ENCODE assay signal across 15 cellular contexts in the genomic region with DNA sequence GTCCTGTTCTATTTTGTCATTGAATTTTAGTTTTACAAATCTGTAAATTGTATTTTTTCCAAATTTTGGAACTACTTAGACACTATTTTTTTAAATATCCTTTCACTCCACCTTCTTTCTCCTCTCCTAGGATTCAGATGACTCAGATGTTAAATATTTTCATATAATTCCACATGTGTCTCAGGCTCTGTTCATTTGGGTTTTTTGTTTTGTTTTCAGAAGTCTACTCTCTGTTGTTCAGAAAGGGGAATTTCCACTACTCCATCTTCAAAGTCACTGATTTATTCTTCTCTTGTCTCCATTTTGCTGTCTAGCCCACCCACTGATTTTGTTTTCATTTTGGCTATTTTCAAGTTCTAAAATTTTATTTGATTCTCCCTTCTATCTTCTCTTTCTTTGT.
DNase-seq lines count a peak whose midpoint lies in the region; ATAC-seq and TF ChIP-seq lines count a peak whose summit lies in the region.
"Had no signal": no experiment of that assay in that cellular context is flagged by ENCODE, and none has a peak within 500 bp of the region (broad histone marks: within the 10 kb centered on the region; RNA-seq: fewer than 3 reads in every experiment).

No MANE protein-coding gene starts in this region.

- H3K27ac ChIP-seq in SK-N-SH (ENCODE audit: low read depth in 2 of 2, low read length in 1 of 2): peak overlapping the region in 1 of 2 experiments; percentile 67; a peak in 3 of 4 replicates
- H3K27ac ChIP-seq in fibroblast of lung (ENCODE audit: insufficient read depth, low read length): no peak overlapping the region
- H3K27ac ChIP-seq: thoracic aorta had no signal

- ATAC-seq in GM21423 (IDR thresholded peaks at IDR 0.05; ENCODE audit: unreplicated experiment): no peak

- no peaks in the 10 kb centered on the region for H3K27me3 Mint-ChIP-seq in progenitor cell of endocrine pancreas
- H3K27me3 Mint-ChIP-seq in activated CD4-positive, alpha-beta memory T cell treated with anti-CD3 and anti-CD28 coated beads for 36 hours: no peaks in the 10 kb centered on the region

- H3K27me3 ChIP-seq in SK-N-SH (ENCODE audit: insufficient read depth) (no peaks in the 10 kb centered on the region), fibroblast of lung (ENCODE audit: control insufficient read depth, insufficient read depth, low read length) (no peaks in the 10 kb centered on the region)

- H4K20me1 ChIP-seq in SK-N-SH (ENCODE audit: insufficient read depth) (no peaks in the 10 kb centered on the region), fibroblast of lung (ENCODE audit: control insufficient read depth, extremely low read depth, insufficient read depth, low read length) (no peaks in the 10 kb centered on the region)

- no peaks in the 10 kb centered on the region for H3K9me3 Mint-ChIP-seq in progenitor cell of endocrine pancreas (ENCODE audit: low read depth)
- H3K9me3 Mint-ChIP-seq in activated CD4-positive, alpha-beta memory T cell treated with anti-CD3 and anti-CD28 coated beads for 36 hours: peaks cover 14% of the 10 kb centered on the region

- peaks cover 0 to 14% of the 10 kb centered on the region in 2 experiments; a peak in 2 of 4 replicates for H3K4me1 ChIP-seq in SK-N-SH (ENCODE audit: control insufficient read depth in 1 of 2, insufficient read depth in 2 of 2, low read depth in 1 of 2, low read length in 1 of 2)
- H3K4me1 ChIP-seq in fibroblast of lung (ENCODE audit: control insufficient read depth, extremely low read depth, insufficient read depth, low read length): no peaks in the 10 kb centered on the region

- H3K9me2 ChIP-seq in SK-N-SH: no peaks in the 10 kb centered on the region

- H3K4me3 ChIP-seq in SK-N-SH (ENCODE audit: low read depth in 2 of 2, low read length in 1 of 2) (no peak overlapping the region), fibroblast of lung (replicated peaks in 1 of 4; ENCODE audit: control extremely low read depth in 1 of 4, insufficient read depth in 1 of 4, low read depth in 3 of 4, low read length in 4 of 4) (no peak overlapping the region)
- H3K4me3 ChIP-seq: thoracic aorta had no signal

- H3K4me3 Mint-ChIP-seq in progenitor cell of endocrine pancreas (ENCODE audit: low read depth): no peak overlapping the region
- H3K4me3 Mint-ChIP-seq in activated CD4-positive, alpha-beta memory T cell treated with anti-CD3 and anti-CD28 coated beads for 36 hours: no peak overlapping the region
- H3K4me3 Mint-ChIP-seq: activated T-helper 1 cell treated with anti-CD3 and anti-CD28 coated beads, Interleukin-12 subunit alpha, Interleukin-12 subunit beta, Interleukin-2, Interleukin-4 antibody, amounts not matched to agents 30 ng/mL and 10 ng/mL and 1 ng/mL, durations not matched to agents 14 hours and 24 hours and 36 hours had no signal

- no peak overlapping the region for H3K4me2 ChIP-seq in SK-N-SH
- no peak overlapping the region for H3K4me2 ChIP-seq in fibroblast of lung (ENCODE audit: extremely low read depth, insufficient read depth, low read length)

- 0 out of 2 replicates have a peak overlapping the region, but pooled peaks have one; percentile 7 for H3K9ac ChIP-seq in SK-N-SH
- no peak overlapping the region for H3K9ac ChIP-seq in fibroblast of lung (ENCODE audit: insufficient read depth, low read length)

- CTCF ChIA-PET in SK-N-SH (lab: Yijun Ruan, JAX): no interaction called here
- CTCF ChIA-PET in activated CD4-positive, alpha-beta memory T cell treated with anti-CD3 and anti-CD28 coated beads for 36 hours (lab: Charles Lee): no interaction called here

- H3K36me3 Mint-ChIP-seq in progenitor cell of endocrine pancreas (ENCODE audit: insufficient read depth): no peaks in the 10 kb centered on the region
- H3K36me3 Mint-ChIP-seq in activated CD4-positive, alpha-beta memory T cell treated with anti-CD3 and anti-CD28 coated beads for 36 hours: no peaks in the 10 kb centered on the region

- no peak for TF ChIP-seq RAD21 in SK-N-SH (IDR thresholded peaks at IDR 0.05; ENCODE audit: low read length)

- TF ChIP-seq CTCF in SK-N-SH (IDR thresholded peaks at IDR 0.05) (no peak), fibroblast of lung (conservative IDR thresholded peaks at IDR 0.05 in 1 of 2, IDR thresholded peaks at IDR 0.05 in 1 of 2; ENCODE audit: low read depth in 1 of 2, low read length in 2 of 2) (no peak), progenitor cell of endocrine pancreas (IDR thresholded peaks at IDR 0.05; ENCODE audit: unreplicated experiment) (no peak)

- no peaks in the 10 kb centered on the region for H3K4me1 Mint-ChIP-seq in progenitor cell of endocrine pancreas (ENCODE audit: low read depth)
- H3K4me1 Mint-ChIP-seq in activated CD4-positive, alpha-beta memory T cell treated with anti-CD3 and anti-CD28 coated beads for 36 hours (ENCODE audit: low read depth): no peaks in the 10 kb centered on the region

- no peaks in the 10 kb centered on the region for H3K9me3 ChIP-seq in SK-N-SH
- H3K9me3 ChIP-seq in fibroblast of lung (ENCODE audit: control insufficient read depth, insufficient read depth, low read depth, low read length): no peaks in the 10 kb centered on the region
- H3K9me3 ChIP-seq: thoracic aorta had no signal

- H3K27ac Mint-ChIP-seq in progenitor cell of endocrine pancreas: peak overlapping the region; percentile 10
- no peak overlapping the region for H3K27ac Mint-ChIP-seq in activated CD4-positive, alpha-beta memory T cell treated with anti-CD3 and anti-CD28 coated beads for 36 hours
- H3K27ac Mint-ChIP-seq: activated T-helper 1 cell treated with anti-CD3 and anti-CD28 coated beads, Interleukin-12 subunit alpha, Interleukin-12 subunit beta, Interleukin-2, Interleukin-4 antibody, amounts not matched to agents 30 ng/mL and 10 ng/mL and 1 ng/mL, durations not matched to agents 14 hours and 24 hours and 36 hours had no signal

- H3K36me3 ChIP-seq in SK-N-SH (replicated peaks in 1 of 2; ENCODE audit: control insufficient read depth in 1 of 2, insufficient read depth in 2 of 2, low read length in 1 of 2): no peaks in the 10 kb centered on the region
- H3K36me3 ChIP-seq in fibroblast of lung (ENCODE audit: control insufficient read depth, insufficient read depth, low read length): no peaks in the 10 kb centered on the region
- H3K36me3 ChIP-seq: thoracic aorta had no signal

- peak; percentile 71 for DNase-seq in EH (ENCODE audit: low read depth)
- no peak for DNase-seq in SK-N-SH
- peak; percentile 49 to 75 for DNase-seq in fibroblast of lung (ENCODE audit: low read depth in 2 of 2)
- no peak for DNase-seq in progenitor cell of endocrine pancreas (ENCODE audit: low spot score, unreplicated experiment)
- no peak for DNase-seq in activated CD4-positive, alpha-beta memory T cell treated with anti-CD3 and anti-CD28 coated beads for 36 hours
- DNase-seq in SIG-M5 (lab: John Stamatoyannopoulos, UW): no peak
- DNase-seq in NCI-H1694 (lab: John Stamatoyannopoulos, UW): no peak
- DNase-seq: activated CD4-positive, alpha-beta T cell treated with anti-CD3 and anti-CD28 coated beads, Interleukin-2, amount 50 U/mL, for 1 hour; amygdala; effector CD8-positive, alpha-beta T cell; NCI-H1930; Right ventricle myocardium superior had no signal

- H2AFZ ChIP-seq in SK-N-SH (ENCODE audit: low read depth) (peak overlapping the region; percentile 45), fibroblast of lung (ENCODE audit: low read length) (peak overlapping the region; percentile 18)

- no peak for TF ChIP-seq EP300 in SK-N-SH (IDR thresholded peaks at IDR 0.05; ENCODE audit: borderline replicate concordance in 1 of 2, low read depth in 1 of 2, low read length in 1 of 2)

- POLR2A ChIA-PET in SK-N-SH (lab: Yijun Ruan, JAX): no interaction called here
- POLR2A ChIA-PET in activated CD4-positive, alpha-beta memory T cell treated with anti-CD3 and anti-CD28 coated beads for 36 hours (lab: Charles Lee): no interaction called here

- H3F3A ChIP-seq in SK-N-SH (replicated peaks; ENCODE audit: insufficient read depth): peaks cover 19% of the 10 kb centered on the region

- H3K79me2 ChIP-seq in SK-N-SH (ENCODE audit: insufficient read depth) (no peaks in the 10 kb centered on the region), fibroblast of lung (ENCODE audit: control insufficient read depth, insufficient read depth, low read length) (no peaks in the 10 kb centered on the region)

- intact Hi-C loops in activated CD4-positive, alpha-beta memory T cell treated with anti-CD3 and anti-CD28 coated beads for 36 hours (cut with micrococcal nuclease): no loop called here

TF ChIP-seq in SK-N-SH, 30 proteins besides CTCF, POLR2A, EP300 and RAD21 (continues in another document):
- TF ChIP-seq YY1 (IDR thresholded peaks at IDR 0.05; ENCODE audit: low read depth) (no peak), USF1 (IDR thresholded peaks at IDR 0.05; ENCODE audit: borderline replicate concordance, low read depth) (no peak), FOXJ3 (CRISPR knock-in tag; IDR thresholded peaks at IDR 0.05) (no peak), GABPA (IDR thresholded peaks at IDR 0.05; ENCODE audit: low read depth) (no peak), TAF1 (IDR thresholded peaks at IDR 0.05; ENCODE audit: borderline replicate concordance, low read depth, low read length) (no peak)
- TF ChIP-seq, protein P1, sequence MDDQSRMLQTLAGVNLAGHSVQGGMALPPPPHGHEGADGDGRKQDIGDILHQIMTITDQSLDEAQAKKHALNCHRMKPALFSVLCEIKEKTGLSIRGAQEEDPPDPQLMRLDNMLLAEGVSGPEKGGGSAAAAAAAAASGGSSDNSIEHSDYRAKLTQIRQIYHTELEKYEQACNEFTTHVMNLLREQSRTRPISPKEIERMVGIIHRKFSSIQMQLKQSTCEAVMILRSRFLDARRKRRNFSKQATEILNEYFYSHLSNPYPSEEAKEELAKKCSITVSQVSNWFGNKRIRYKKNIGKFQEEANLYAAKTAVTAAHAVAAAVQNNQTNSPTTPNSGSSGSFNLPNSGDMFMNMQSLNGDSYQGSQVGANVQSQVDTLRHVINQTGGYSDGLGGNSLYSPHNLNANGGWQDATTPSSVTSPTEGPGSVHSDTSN (IDR thresholded peaks at IDR 0.05): 0 out of 2 replicates have a peak, but pooled peaks have one; percentile 9
- TF ChIP-seq, protein P2, sequence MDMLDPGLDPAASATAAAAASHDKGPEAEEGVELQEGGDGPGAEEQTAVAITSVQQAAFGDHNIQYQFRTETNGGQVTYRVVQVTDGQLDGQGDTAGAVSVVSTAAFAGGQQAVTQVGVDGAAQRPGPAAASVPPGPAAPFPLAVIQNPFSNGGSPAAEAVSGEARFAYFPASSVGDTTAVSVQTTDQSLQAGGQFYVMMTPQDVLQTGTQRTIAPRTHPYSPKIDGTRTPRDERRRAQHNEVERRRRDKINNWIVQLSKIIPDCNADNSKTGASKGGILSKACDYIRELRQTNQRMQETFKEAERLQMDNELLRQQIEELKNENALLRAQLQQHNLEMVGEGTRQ (IDR thresholded peaks at IDR 0.05; ENCODE audit: borderline replicate concordance, low read depth, low read length): no peak

Comparison
In these comparisons a context has a peak if more than half of its experiments do, and no peak if none do; other contexts are left out.
1. DNase-seq: peak in EH (single experiment) and fibroblast of lung (2 of 2); none in SK-N-SH (single experiment), progenitor cell of endocrine pancreas (single experiment), activated CD4-positive, alpha-beta memory T cell treated with anti-CD3 and anti-CD28 coated beads for 36 hours (single experiment), SIG-M5 (single experiment) and NCI-H1694 (single experiment).